8 cellular contexts compared by ENCODE assay signal in genomic region chr4:30716158-30716557, GRCh38. TPM values are rescaled to one million over a fixed set of nuclear protein-coding genes. Genes with fewer than 3 reads are reported as not detected.
DNase-seq lines count a peak whose midpoint lies in the region; ATAC-seq and TF ChIP-seq lines count a peak whose summit lies in the region.

No MANE protein-coding gene starts in this region.

- peaks cover 31% of the 10 kb centered on the region for H3K27me3 ChIP-seq in H7 (ENCODE audit: control insufficient read depth, insufficient read depth, low read length)

- DNase-seq in H7 (peak; percentile 37), SW480 (ENCODE audit: low spot score) (peak; percentile 35), globus pallidus (ENCODE audit: low spot score) (peak; percentile 49)

- ATAC-seq in GM21390 (IDR thresholded peaks at IDR 0.05; ENCODE audit: unreplicated experiment) (no peak), HG02938 (IDR thresholded peaks at IDR 0.05; ENCODE audit: unreplicated experiment) (no peak), GM18873 (IDR thresholded peaks at IDR 0.05; ENCODE audit: low FRiP score, unreplicated experiment) (no peak)

- H3K4me3 ChIP-seq in H7 (ENCODE audit: insufficient read depth, low read depth, low read length): peak overlapping the region; percentile 80
- H3K4me3 ChIP-seq in skin epidermis: peak overlapping the region in 6 of 7 experiments; percentile 42 to 64 (median 48)

- TF ChIP-seq CTCF in C4-2B (conservative IDR thresholded peaks at IDR 0.05): peak; percentile 73

- H3K36me3 ChIP-seq in H7 (replicated peaks; ENCODE audit: control insufficient read depth, insufficient read depth, low read length): no peaks in the 10 kb centered on the region

- no peak overlapping the region for H3K27ac ChIP-seq in C4-2B
- H3K27ac ChIP-seq in skin epidermis: peak overlapping the region in 2 of 21 experiments; percentile 10 to 24

RNA-seq across cellular contexts. Expression of gene PCDH7, which starts 4.0 kb away (rescaled TPM):
- total RNA-seq in H7 (2014; rRNA removed; shearing (Covaris generic)): 3.7 and 8.2 TPM in 2 replicates
